Comparison of ENCODE assay signal across 1 cellular context in genomic region chr2:162073776-162074578, GRCh38.
TF ChIP-seq lines count a peak whose summit lies in the region.

Gene DPP4, minus strand, starts transcription at chr2:162074215. Its CDS starts 234 bp downstream, at chr2:162073981.

TF ChIP-seq in H1, 55 proteins besides CTCF, POLR2A, EP300 and RAD21 (continued from another document):
- TF ChIP-seq CHD7 (IDR thresholded peaks at IDR 0.05; ENCODE audit: insufficient replicate concordance, low read length) (no peak), SUZ12 (IDR thresholded peaks at IDR 0.05; ENCODE audit: low read length) (peak; percentile 31; the same call in 1 of the 2 replicates), FOSL1 (IDR thresholded peaks at IDR 0.05; ENCODE audit: insufficient read depth, low read depth, low read length) (no peak), SP4 (IDR thresholded peaks at IDR 0.05; ENCODE audit: low read length) (no peak), EGR1 (IDR thresholded peaks at IDR 0.05; ENCODE audit: borderline replicate concordance, low read depth, low read length) (no peak), RXRA (IDR thresholded peaks at IDR 0.05; ENCODE audit: insufficient read depth, low read depth, low read length) (no peak), TAF7 (optimal IDR thresholded peaks at IDR 0.05; ENCODE audit: borderline replicate concordance, low read depth, low read length) (no peak), NRF1 (IDR thresholded peaks at IDR 0.05; ENCODE audit: low read depth, low read length) (no peak), YY1 (IDR thresholded peaks at IDR 0.05; ENCODE audit: low read depth, low read length) (no peak), E2F6 (IDR thresholded peaks at IDR 0.05) (peak; percentile 69), ZNF274 (IDR thresholded peaks at IDR 0.05; ENCODE audit: borderline replicate concordance, extremely low read depth, low read length) (no peak), CREB1 (IDR thresholded peaks at IDR 0.05) (peak; percentile 65), TBP (IDR thresholded peaks at IDR 0.05; ENCODE audit: low read depth, low read length) (no peak), CBX5 (IDR thresholded peaks at IDR 0.05; ENCODE audit: low read depth, low read length) (no peak), RNF2 (IDR thresholded peaks at IDR 0.05; ENCODE audit: borderline replicate concordance, low read depth, low read length, missing control alignments, poor library complexity, severe bottlenecking) (no peak), ATF3 (IDR thresholded peaks at IDR 0.05; ENCODE audit: insufficient read depth, low read depth, low read length) (no peak), RBBP5 (IDR thresholded peaks at IDR 0.05; ENCODE audit: borderline replicate concordance, low read depth, low read length) (peak; percentile 82; the same call in 1 of the 2 replicates), SIRT6 (IDR thresholded peaks at IDR 0.05; ENCODE audit: low read length) (no peak), JUN (IDR thresholded peaks at IDR 0.05; ENCODE audit: low read depth, low read length) (no peak), RFX5 (IDR thresholded peaks at IDR 0.05; ENCODE audit: borderline replicate concordance, low read depth, low read length) (no peak), BCL11A (IDR thresholded peaks at IDR 0.05; ENCODE audit: low read depth in 2 of 2, low read length in 2 of 2) (no peak), SP1 (IDR thresholded peaks at IDR 0.05; ENCODE audit: low read depth, low read length) (0 out of 2 replicates have a peak, but pooled peaks have one; percentile 9), POLR2AphosphoS5 (IDR thresholded peaks at IDR 0.05; ENCODE audit: low read depth, low read length) (peak; percentile 11; the same call in 1 of the 2 replicates), HDAC6 (IDR thresholded peaks at IDR 0.05; ENCODE audit: low read depth, low read length) (no peak), KDM5A (IDR thresholded peaks at IDR 0.05; ENCODE audit: low read length) (no peak), KDM1A (IDR thresholded peaks at IDR 0.05; ENCODE audit: borderline replicate concordance, low read length) (peak; percentile 91), SIN3A (conservative IDR thresholded peaks at IDR 0.05 in 1 of 2, IDR thresholded peaks at IDR 0.05 in 1 of 2; ENCODE audit: low read depth in 1 of 2, low read length in 2 of 2) (no peak), CHD1 (IDR thresholded peaks at IDR 0.05; ENCODE audit: low read depth, low read length) (no peak), GTF2F1 (IDR thresholded peaks at IDR 0.05; ENCODE audit: borderline replicate concordance, low read depth, low read length) (no peak), POU5F1 (IDR thresholded peaks at IDR 0.05; ENCODE audit: low read depth, low read length) (no peak), BACH1 (IDR thresholded peaks at IDR 0.05; ENCODE audit: low read length) (no peak), JUND (IDR thresholded peaks at IDR 0.05; ENCODE audit: low read length) (no peak), SIX5 (IDR thresholded peaks at IDR 0.05; ENCODE audit: low read depth, low read length) (no peak), PHF8 (conservative IDR thresholded peaks at IDR 0.05; ENCODE audit: low read depth, low read length) (0 out of 2 replicates have a peak, but pooled peaks have one; percentile 65), GABPA (IDR thresholded peaks at IDR 0.05; ENCODE audit: borderline replicate concordance, insufficient read depth, low read length) (no peak), TAF1 (IDR thresholded peaks at IDR 0.05; ENCODE audit: low read depth, low read length) (peak; percentile 34; the same call in 1 of the 2 replicates), CBX8 (IDR thresholded peaks at IDR 0.05; ENCODE audit: borderline replicate concordance, low read depth, low read length) (no peak), ASH2L (IDR thresholded peaks at IDR 0.05; ENCODE audit: low read length) (peak; percentile 93), ATF2 (IDR thresholded peaks at IDR 0.05; ENCODE audit: low read length) (peak; percentile 95), MAFK (IDR thresholded peaks at IDR 0.05; ENCODE audit: low read depth, low read length) (no peak), CTBP2 (IDR thresholded peaks at IDR 0.05; ENCODE audit: borderline replicate concordance, insufficient read depth, insufficient read length, low read length) (peak; percentile 89), NANOG (IDR thresholded peaks at IDR 0.05; ENCODE audit: insufficient read depth, low read depth, low read length, poor library complexity, severe bottlenecking) (no peak), TCF12 (IDR thresholded peaks at IDR 0.05; ENCODE audit: low read depth, low read length) (no peak), CHD2 (IDR thresholded peaks at IDR 0.05; ENCODE audit: low read length) (no peak), SAP30 (IDR thresholded peaks at IDR 0.05; ENCODE audit: insufficient read depth, insufficient replicate concordance, low read length) (no peak), TEAD4 (IDR thresholded peaks at IDR 0.05; ENCODE audit: low read depth, low read length) (no peak), EZH2 (IDR thresholded peaks at IDR 0.05; ENCODE audit: low read depth, low read length, severe bottlenecking) (peak; percentile 52)
